Comparison of ENCODE assay signal across 18 cellular contexts in the genomic region with DNA sequence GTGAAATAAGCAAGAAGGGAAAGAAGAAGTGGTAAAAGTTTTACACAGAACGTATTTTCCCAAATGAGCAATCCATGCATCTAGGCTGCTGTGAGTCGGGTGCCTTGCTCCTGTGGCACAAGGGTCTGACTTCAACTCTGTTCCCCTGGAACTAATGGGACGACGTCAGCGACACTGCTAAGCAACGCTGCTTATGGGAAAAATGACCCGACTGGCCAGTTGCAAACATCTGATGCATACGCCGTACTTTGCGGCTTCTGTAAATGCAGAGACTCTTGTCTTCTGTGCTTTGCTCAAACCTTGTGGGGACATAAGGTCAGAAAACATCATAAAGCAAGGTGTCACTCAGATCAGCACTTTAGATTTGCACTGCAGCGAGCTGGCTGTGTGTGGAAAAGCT.
A peak's percentile ranks its signal among the peaks of the same experiment; 100 is the strongest.
DNase-seq lines count a peak whose midpoint lies in the region; ATAC-seq and TF ChIP-seq lines count a peak whose summit lies in the region.
"Had no signal": no experiment of that assay in that cellular context is flagged by ENCODE, and none has a peak within 500 bp of the region (broad histone marks: within the 10 kb centered on the region; RNA-seq: fewer than 3 reads in every experiment).

No MANE protein-coding gene starts in this region.

- no peaks in the 10 kb centered on the region for H3K4me1 ChIP-seq in fibroblast of lung (ENCODE audit: control insufficient read depth, extremely low read depth, insufficient read depth, low read length)
- no peaks in the 10 kb centered on the region for H3K4me1 ChIP-seq in osteoblast (ENCODE audit: insufficient read depth, low read length)

- no peak for TF ChIP-seq CTCF in fibroblast of lung (conservative IDR thresholded peaks at IDR 0.05 in 1 of 2, IDR thresholded peaks at IDR 0.05 in 1 of 2; ENCODE audit: low read depth in 1 of 2, low read length in 2 of 2)
- TF ChIP-seq CTCF in osteoblast (IDR thresholded peaks at IDR 0.05; ENCODE audit: extremely low read depth, low read depth, low read length): no peak

- H4K20me1 ChIP-seq in fibroblast of lung (ENCODE audit: control insufficient read depth, extremely low read depth, insufficient read depth, low read length) (no peaks in the 10 kb centered on the region), osteoblast (ENCODE audit: insufficient read depth, low read length) (no peaks in the 10 kb centered on the region)
- H4K20me1 ChIP-seq: BLaER1 had no signal

- H3K9me3 ChIP-seq in fibroblast of lung (ENCODE audit: control insufficient read depth, insufficient read depth, low read depth, low read length) (no peaks in the 10 kb centered on the region), osteoblast (ENCODE audit: low read depth, low read length) (no peaks in the 10 kb centered on the region), MG63 (no peaks in the 10 kb centered on the region; the same call in 1 of the 2 replicates)

- H3K4me2 ChIP-seq in fibroblast of lung (ENCODE audit: extremely low read depth, insufficient read depth, low read length): no peak overlapping the region
- H3K4me2 ChIP-seq in osteoblast (ENCODE audit: insufficient read depth, low read length): no peak overlapping the region
- H3K4me2 ChIP-seq: BLaER1 had no signal

- peak; percentile 2 for DNase-seq in NCI-H2227 (lab: John Stamatoyannopoulos, UW; ENCODE audit: unreplicated experiment)
- DNase-seq in NCI-H2227 treated with DMSO at 0.1 percent for 48 hours (lab: John Stamatoyannopoulos, UW): no peak
- DNase-seq in SK-N-DZ (ENCODE audit: low spot score): peak; percentile 1
- DNase-seq in fibroblast of lung (ENCODE audit: low read depth in 2 of 2): peak; percentile 28 to 31
- DNase-seq in osteoblast (ENCODE audit: insufficient read length, low spot score, missing footprints): no peak
- no peak for DNase-seq in NCI-H524 treated with DMSO at 0.1 percent for 48 hours (lab: John Stamatoyannopoulos, UW)
- no peak for DNase-seq in MG63
- DNase-seq: CD4-positive, alpha-beta memory T cell; DMS153; DMS79; GDM1; GOT3; H9; HFFc6 had no signal

- H3K4me3 ChIP-seq in fibroblast of lung (replicated peaks in 1 of 4; ENCODE audit: control extremely low read depth in 1 of 4, insufficient read depth in 1 of 4, low read depth in 3 of 4, low read length in 4 of 4) (no peak overlapping the region), osteoblast (ENCODE audit: insufficient read depth, low read length) (no peak overlapping the region), MG63 (no peak overlapping the region)
- H3K4me3 ChIP-seq: BLaER1 had no signal

- H3K79me2 ChIP-seq in fibroblast of lung (ENCODE audit: control insufficient read depth, insufficient read depth, low read length) (no peaks in the 10 kb centered on the region), osteoblast (ENCODE audit: insufficient read depth, low read length) (no peaks in the 10 kb centered on the region)

- H3K27ac ChIP-seq in fibroblast of lung (ENCODE audit: insufficient read depth, low read length) (no peak overlapping the region), osteoblast (ENCODE audit: low read depth, low read length) (no peak overlapping the region)
- H3K27ac ChIP-seq: 22Rv1, BLaER1 had no signal

- H3K36me3 ChIP-seq in fibroblast of lung (ENCODE audit: control insufficient read depth, insufficient read depth, low read length) (no peaks in the 10 kb centered on the region), osteoblast (ENCODE audit: insufficient read depth, low read length) (no peaks in the 10 kb centered on the region), MG63 (no peaks in the 10 kb centered on the region)

- H3K9ac ChIP-seq in fibroblast of lung (ENCODE audit: insufficient read depth, low read length): no peak overlapping the region
- H3K9ac ChIP-seq: BLaER1 had no signal

- ATAC-seq in GM21737 (IDR thresholded peaks at IDR 0.05; ENCODE audit: unreplicated experiment): no peak
- ATAC-seq: HepG2 had no signal

- H2AFZ ChIP-seq in fibroblast of lung (ENCODE audit: low read length): no peak overlapping the region
- H2AFZ ChIP-seq in osteoblast (ENCODE audit: low read length): peak overlapping the region; percentile 23

- no peaks in the 10 kb centered on the region for H3K27me3 ChIP-seq in fibroblast of lung (ENCODE audit: control insufficient read depth, insufficient read depth, low read length)
- H3K27me3 ChIP-seq in osteoblast (ENCODE audit: insufficient read depth, low read length): peaks cover 9% of the 10 kb centered on the region
- no peaks in the 10 kb centered on the region for H3K27me3 ChIP-seq in MG63
- H3K27me3 ChIP-seq: BLaER1 had no signal

Comparison
In these comparisons a context has a peak if more than half of its experiments do, and no peak if none do; other contexts are left out.
1. DNase-seq: peak in NCI-H2227 (single experiment), SK-N-DZ (single experiment) and fibroblast of lung (2 of 2); none in NCI-H2227 treated with DMSO at 0.1 percent for 48 hours (single experiment), osteoblast (single experiment), NCI-H524 treated with DMSO at 0.1 percent for 48 hours (single experiment) and MG63 (single experiment).